In genomic region chr12:89383235-89384049, GRCh38 we compare ENCODE assay signal across 10 cellular contexts. TPM values are rescaled to one million over a fixed set of nuclear protein-coding genes. Genes with fewer than 3 reads are reported as not detected.
DNase-seq lines count a peak whose midpoint lies in the region; ATAC-seq, FAIRE-seq and TF ChIP-seq lines count a peak whose summit lies in the region.
"Had no signal": no experiment of that assay in that cellular context is flagged by ENCODE, and none has a peak within 500 bp of the region (broad histone marks: within the 10 kb centered on the region; RNA-seq: fewer than 3 reads in every experiment).

No MANE protein-coding gene starts in this region.

- H3K9me3 Mint-ChIP-seq in progenitor cell of endocrine pancreas (ENCODE audit: low read depth) (no peaks in the 10 kb centered on the region), endothelial cell (ENCODE audit: unreplicated experiment) (no peaks in the 10 kb centered on the region)
- H3K9me3 Mint-ChIP-seq: dendritic cell treated with granulocyte-macrophage colony-stimulating factor and Interleukin-4, amounts not matched to agents 40 ng/mL and 50 ng/mL, for 4 days had no signal

- H3K27ac ChIP-seq in RWPE1, result peak overlapping the region; percentile 94

- peaks cover 57% of the 10 kb centered on the region for H3K4me1 Mint-ChIP-seq in progenitor cell of endocrine pancreas (ENCODE audit: low read depth)
- H3K4me1 Mint-ChIP-seq in endothelial cell (ENCODE audit: unreplicated experiment), result peaks cover 33% of the 10 kb centered on the region
- H3K4me1 Mint-ChIP-seq in T-helper 17 cell, result peaks cover 4% of the 10 kb centered on the region

- DNase-seq in EH (ENCODE audit: low read depth) (peak; percentile 51), RWPE1 (ENCODE audit: low spot score) (no peak), foreskin fibroblast (peak; percentile 83 to 91), progenitor cell of endocrine pancreas (ENCODE audit: low spot score, unreplicated experiment) (no peak), HTR-8/SVneo (ENCODE audit: insufficient read length, low spot score) (no peak), endothelial cell (ENCODE audit: low spot score) (no peak), GM20000 (ENCODE audit: low spot score) (no peak), T-helper 17 cell (no peak)
- DNase-seq: DND-41 had no signal

- H3K4me3 Mint-ChIP-seq in progenitor cell of endocrine pancreas (ENCODE audit: low read depth), result peak overlapping the region; percentile 14
- no peak overlapping the region for H3K4me3 Mint-ChIP-seq in endothelial cell (ENCODE audit: unreplicated experiment)
- no peak overlapping the region for H3K4me3 Mint-ChIP-seq in T-helper 17 cell
- H3K4me3 Mint-ChIP-seq: dendritic cell treated with granulocyte-macrophage colony-stimulating factor and Interleukin-4, amounts not matched to agents 40 ng/mL and 50 ng/mL, for 4 days had no signal

- no peak for FAIRE-seq in HTR-8/SVneo (lab: Jason Lieb, UNC)

- ATAC-seq in T-helper 17 cell, result no peak

- no peaks in the 10 kb centered on the region for H3K9me3 ChIP-seq in T-helper 17 cell (ENCODE audit: control insufficient read depth, low read length, poor library complexity, severe bottlenecking)

- H3K27me3 Mint-ChIP-seq in progenitor cell of endocrine pancreas, result no peaks in the 10 kb centered on the region
- H3K27me3 Mint-ChIP-seq in endothelial cell (ENCODE audit: unreplicated experiment), result no peaks in the 10 kb centered on the region
- no peaks in the 10 kb centered on the region for H3K27me3 Mint-ChIP-seq in T-helper 17 cell
- H3K27me3 Mint-ChIP-seq: dendritic cell treated with granulocyte-macrophage colony-stimulating factor and Interleukin-4, amounts not matched to agents 40 ng/mL and 50 ng/mL, for 4 days had no signal

- H3K27ac Mint-ChIP-seq in progenitor cell of endocrine pancreas, result peak overlapping the region; percentile 83
- no peak overlapping the region for H3K27ac Mint-ChIP-seq in endothelial cell (ENCODE audit: unreplicated experiment)
- H3K27ac Mint-ChIP-seq in T-helper 17 cell, result no peak overlapping the region
- H3K27ac Mint-ChIP-seq: dendritic cell treated with granulocyte-macrophage colony-stimulating factor and Interleukin-4, amounts not matched to agents 40 ng/mL and 50 ng/mL, for 4 days had no signal

- H3K36me3 Mint-ChIP-seq in progenitor cell of endocrine pancreas (ENCODE audit: insufficient read depth), result no peaks in the 10 kb centered on the region
- no peaks in the 10 kb centered on the region for H3K36me3 Mint-ChIP-seq in endothelial cell (ENCODE audit: low read depth, unreplicated experiment)
- no peaks in the 10 kb centered on the region for H3K36me3 Mint-ChIP-seq in T-helper 17 cell (ENCODE audit: low read depth)

- no peak for TF ChIP-seq CTCF in RWPE1 (conservative IDR thresholded peaks at IDR 0.05; ENCODE audit: low read depth)
- no peak for TF ChIP-seq CTCF in foreskin fibroblast (IDR thresholded peaks at IDR 0.05; ENCODE audit: low read depth, low read length)
- TF ChIP-seq CTCF in progenitor cell of endocrine pancreas (IDR thresholded peaks at IDR 0.05; ENCODE audit: unreplicated experiment), result no peak
- TF ChIP-seq CTCF in endothelial cell (IDR thresholded peaks at IDR 0.05; ENCODE audit: unreplicated experiment), result no peak
- no peak for TF ChIP-seq CTCF in GM20000 (IDR thresholded peaks at IDR 0.05; ENCODE audit: extremely low read depth, missing control alignments)

- CTCF ChIA-PET in RWPE1 (lab: Yijun Ruan, JAX), result interaction anchor here (0.6 kb wide), 1 partner anchor 72 kb away, joined by 4 read pairs; no protein-coding TSS in a partner anchor

- H3K4me3 ChIP-seq in foreskin fibroblast (ENCODE audit: low read depth in 1 of 2, low read length in 2 of 2), result no peak overlapping the region

- POLR2A ChIA-PET in RWPE1 (lab: Yijun Ruan, JAX; ENCODE audit: low non-redundant PET), result no interaction called here

RNA-seq across cellular contexts. Expression of gene DUSP6, which starts 31.1 kb away (rescaled TPM):
- 80.1 and 85.8 TPM in 2 replicates for total RNA-seq in progenitor cell of endocrine pancreas
- 232 TPM for total RNA-seq in endothelial cell (ENCODE audit: unreplicated experiment)
- 10 to 100 TPM; 15.5 to 37.7 TPM for total RNA-seq in T-helper 17 cell

Comparison
In these comparisons a context has a peak if more than half of its experiments do, and no peak if none do; other contexts are left out.
1. DNase-seq: peak in EH (single experiment) and foreskin fibroblast (2 of 2); none in RWPE1 (single experiment), progenitor cell of endocrine pancreas (single experiment), HTR-8/SVneo (single experiment), endothelial cell (single experiment), GM20000 (single experiment) and T-helper 17 cell (0 of 3).